Comparison of ENCODE assay signal across 19 cellular contexts in genomic region chr13:95236774-95237173, GRCh38.
DNase-seq lines count a peak whose midpoint lies in the region; ATAC-seq, FAIRE-seq and TF ChIP-seq lines count a peak whose summit lies in the region.
"Had no signal": no experiment of that assay in that cellular context is flagged by ENCODE, and none has a peak within 500 bp of the region (broad histone marks: within the 10 kb centered on the region; RNA-seq: fewer than 3 reads in every experiment).

No MANE protein-coding gene starts in this region.

- peaks cover 6% of the 10 kb centered on the region; the same call in 1 of the 2 replicates for H3K79me2 ChIP-seq in OCI-LY7 (ENCODE audit: insufficient read depth, low read depth, low read length)

- DNase-seq in OCI-LY7 (ENCODE audit: low spot score) (no peak), lung (ENCODE audit: low spot score) (no peak), small intestine (peak; percentile 25), kidney tubule cell (ENCODE audit: low spot score) (no peak), nucleus accumbens (lab: John Stamatoyannopoulos, UW) (no peak)
- no peak for DNase-seq in activated T-cell treated with anti-CD3 and anti-CD28 coated beads, Interleukin-2, amount 50 U/mL, for 24 hours
- DNase-seq: KBM-7, MG63, NCI-H1105 treated with DMSO at 0.1 percent for 48 hours, NCI-H187, NCI-H446, Right ventricle myocardium superior had no signal

- H3K4me1 ChIP-seq in OCI-LY7 (ENCODE audit: insufficient read depth, low read length, poor library complexity, severe bottlenecking) (peaks cover 63% of the 10 kb centered on the region), lung (ENCODE audit: control insufficient read depth in 2 of 2, insufficient read depth in 2 of 2, low read length in 2 of 2) (peaks cover 0 to 2% of the 10 kb centered on the region in 2 donors), small intestine (ENCODE audit: control insufficient read depth in 2 of 2, insufficient read depth in 1 of 2, low read depth in 1 of 2, low read length in 1 of 2) (no peaks in the 10 kb centered on the region)

- no peaks in the 10 kb centered on the region for H3K9me2 ChIP-seq in OCI-LY7 (ENCODE audit: insufficient read depth, low read length)

- intact Hi-C loops in OCI-LY7 (cut with micrococcal nuclease; ENCODE audit: unreplicated experiment), result loop anchor here (5.0 kb wide), 1 partner anchor 46 kb away; no protein-coding TSS in a partner anchor

- ATAC-seq in lung (ENCODE audit: insufficient read depth, low FRiP score), result peak; percentile 14
- no peak for ATAC-seq in GM18909 (IDR thresholded peaks at IDR 0.05; ENCODE audit: poor library complexity, unreplicated experiment)
- ATAC-seq: GM23338, Panc1 had no signal

- H3K9me3 ChIP-seq in OCI-LY7 (ENCODE audit: low read length) (no peaks in the 10 kb centered on the region), lung (ENCODE audit: control insufficient read depth in 2 of 2, insufficient read depth in 1 of 2, low read length in 1 of 2) (no peaks in the 10 kb centered on the region), small intestine (ENCODE audit: control insufficient read depth, low read depth) (no peaks in the 10 kb centered on the region)
- H3K9me3 ChIP-seq: MG63 had no signal

- no peak overlapping the region for H3K4me3 Mint-ChIP-seq in activated T-cell treated with anti-CD3 and anti-CD28 coated beads, Interleukin-2, amount 50 U/mL, for 24 hours
- H3K4me3 Mint-ChIP-seq: CD14-positive monocyte, GM23338 had no signal

- no peaks in the 10 kb centered on the region for H3K27me3 Mint-ChIP-seq in activated T-cell treated with anti-CD3 and anti-CD28 coated beads, Interleukin-2, amount 50 U/mL, for 24 hours

- H3K36me3 Mint-ChIP-seq in activated T-cell treated with anti-CD3 and anti-CD28 coated beads, Interleukin-2, amount 50 U/mL, for 24 hours (ENCODE audit: low read depth), result peaks cover 65% of the 10 kb centered on the region

- WGBS in lung, 2 donors, result 76 to 87% methylated on average over 9 of the region's 9 CpGs
- WGBS in small intestine, 3 donors, result 46 to 90% (median 53%) methylated on average over 9 of the region's 9 CpGs

- H3K4me2 ChIP-seq in OCI-LY7 (ENCODE audit: low read length), result no peak overlapping the region
- H3K4me2 ChIP-seq: GM23338 had no signal

- no peaks in the 10 kb centered on the region for H3K9me3 Mint-ChIP-seq in activated T-cell treated with anti-CD3 and anti-CD28 coated beads, Interleukin-2, amount 50 U/mL, for 24 hours
- H3K9me3 Mint-ChIP-seq: GM23338 had no signal

- POLR2A ChIA-PET in OCI-LY7 (lab: Charles Lee), result no interaction called here

- peaks cover 5% of the 10 kb centered on the region for H3K4me1 Mint-ChIP-seq in activated T-cell treated with anti-CD3 and anti-CD28 coated beads, Interleukin-2, amount 50 U/mL, for 24 hours (ENCODE audit: low read depth)

- no peak overlapping the region for H3K4me3 ChIP-seq in OCI-LY7 (ENCODE audit: low read depth, low read length, poor library complexity, severe bottlenecking)
- H3K4me3 ChIP-seq in lung, result no peak overlapping the region
- no peak overlapping the region for H3K4me3 ChIP-seq in small intestine (ENCODE audit: low read depth in 1 of 2, low read length in 2 of 2)
- H3K4me3 ChIP-seq: GM23338, MG63 had no signal

- CTCF ChIA-PET in OCI-LY7 (lab: Charles Lee; ENCODE audit: unreplicated experiment), result no interaction called here

- no peak overlapping the region for H3K27ac Mint-ChIP-seq in activated T-cell treated with anti-CD3 and anti-CD28 coated beads, Interleukin-2, amount 50 U/mL, for 24 hours
- H3K27ac Mint-ChIP-seq: CD14-positive monocyte had no signal

- peak overlapping the region; percentile 79 for H3K27ac ChIP-seq in C4-2B
- H3K27ac ChIP-seq in OCI-LY7 (ENCODE audit: low read depth, low read length, poor library complexity, severe bottlenecking), result peak overlapping the region; percentile 59
- peak overlapping the region in 1 of 2 donors; percentile 40 for H3K27ac ChIP-seq in lung (ENCODE audit: low read depth in 1 of 2, low read length in 1 of 2)
- no peak overlapping the region for H3K27ac ChIP-seq in small intestine (ENCODE audit: low read depth in 1 of 2, low read length in 1 of 2)
- H3K27ac ChIP-seq: HL-60 had no signal

- no TSS peak for BruUV-seq in OCI-LY7 (replicated peaks; lab: Mats Ljungman, UMichigan)

- H3K36me3 ChIP-seq in OCI-LY7 (ENCODE audit: insufficient read depth, low read length) (peaks cover 3% of the 10 kb centered on the region), lung (ENCODE audit: control insufficient read depth in 2 of 2, insufficient read depth in 2 of 2, low read length in 2 of 2) (no peaks in the 10 kb centered on the region), small intestine (ENCODE audit: control insufficient read depth in 2 of 2, insufficient read depth in 2 of 2, low read length in 2 of 2) (no peaks in the 10 kb centered on the region)

- H2AFZ ChIP-seq in OCI-LY7 (ENCODE audit: low read length), result no peak overlapping the region
- H2AFZ ChIP-seq: GM23338 had no signal

- H4K20me1 ChIP-seq in OCI-LY7 (ENCODE audit: insufficient read depth, low read length), result no peaks in the 10 kb centered on the region

- FAIRE-seq in small intestine (lab: Jason Lieb, UNC), result no peak
- FAIRE-seq: A204.1 had no signal

- H3K27me3 ChIP-seq in lung (ENCODE audit: control insufficient read depth, insufficient read depth) (no peaks in the 10 kb centered on the region), small intestine (ENCODE audit: control insufficient read depth in 2 of 2, insufficient read depth in 2 of 2, low read length in 2 of 2) (no peaks in the 10 kb centered on the region)
- H3K27me3 ChIP-seq: MG63 had no signal

- TF ChIP-seq CTCF in C4-2B (conservative IDR thresholded peaks at IDR 0.05), result no peak
- no peak for TF ChIP-seq CTCF in OCI-LY7 (conservative IDR thresholded peaks at IDR 0.05; ENCODE audit: low read length)
- TF ChIP-seq CTCF in lung (IDR thresholded peaks at IDR 0.05; ENCODE audit: control extremely low read depth, extremely low read depth), result no peak

Comparison
In these comparisons a context has a peak if more than half of its experiments do, and no peak if none do; other contexts are left out.
1. H3K27ac ChIP-seq: peak in C4-2B (single experiment) and OCI-LY7 (single experiment); none in small intestine (0 of 2).